11 cellular contexts compared by ENCODE assay signal in the genomic region with DNA sequence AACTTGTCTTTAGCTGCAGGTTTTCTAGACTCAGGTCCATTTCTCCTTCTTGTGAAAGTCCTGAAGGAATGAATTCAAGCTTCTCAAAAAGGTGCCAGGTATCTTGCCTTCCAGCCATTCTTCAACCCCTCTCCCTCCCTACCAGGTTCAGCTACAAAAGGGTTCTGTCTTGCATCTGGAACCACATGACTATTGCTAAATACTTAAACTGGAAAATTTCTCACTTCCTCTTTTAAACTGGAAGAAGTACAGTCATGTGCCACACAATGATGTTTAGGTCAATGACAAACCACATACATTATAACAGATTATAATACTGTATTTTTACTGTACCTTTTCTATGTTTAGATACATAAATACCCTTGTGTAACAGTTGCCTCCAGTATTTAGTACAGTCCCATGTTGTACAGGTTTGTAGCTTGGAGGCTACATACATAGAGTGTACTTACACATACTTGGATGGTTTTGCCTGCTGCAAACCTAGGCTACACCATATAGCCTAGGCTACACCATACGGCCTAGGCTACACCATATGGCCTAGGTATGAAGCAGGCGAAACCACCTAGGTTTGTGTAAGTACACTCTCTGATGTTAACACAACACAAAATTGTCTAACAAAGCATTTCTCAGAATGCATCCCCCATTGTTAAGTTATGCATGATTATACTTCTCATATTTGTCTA.
A peak's percentile ranks its signal among the peaks of the same experiment; 100 is the strongest.
DNase-seq lines count a peak whose midpoint lies in the region; ATAC-seq, FAIRE-seq and TF ChIP-seq lines count a peak whose summit lies in the region.
"Had no signal": no experiment of that assay in that cellular context is flagged by ENCODE, and none has a peak within 500 bp of the region (broad histone marks: within the 10 kb centered on the region; RNA-seq: fewer than 3 reads in every experiment).

No MANE protein-coding gene starts in this region.

- no peaks in the 10 kb centered on the region for H3K27me3 ChIP-seq in CD4-positive, alpha-beta T cell (ENCODE audit: control insufficient read depth, insufficient read depth, low read length)

- H3K27ac Mint-ChIP-seq in CD4-positive, alpha-beta T cell, result no peak overlapping the region

- intact Hi-C loops in CD4-positive, alpha-beta T cell (cut with DNase I, micrococcal nuclease), result no loop called here

- no peak overlapping the region for H3K27ac ChIP-seq in CD4-positive, alpha-beta T cell (ENCODE audit: low read depth, low read length)

- H3K9me3 ChIP-seq in CD4-positive, alpha-beta T cell (ENCODE audit: control insufficient read depth, low read length), result no peaks in the 10 kb centered on the region
- H3K9me3 ChIP-seq: Caco-2 had no signal

- peak; percentile 43 for DNase-seq in ELR (ENCODE audit: low read depth)
- DNase-seq in HTR-8/SVneo (ENCODE audit: insufficient read length, low spot score), result no peak
- DNase-seq in fibroblast of pulmonary artery (ENCODE audit: low read depth), result peak; percentile 18
- no peak for DNase-seq in effector CD4-positive, alpha-beta T cell
- no peak for DNase-seq in CD4-positive, alpha-beta T cell
- DNase-seq in hypothalamus (lab: John Stamatoyannopoulos, UW), result no peak
- DNase-seq: activated CD4-positive, alpha-beta T cell treated with anti-CD3 and anti-CD28 coated beads for 4 hours; Caco-2; H7 had no signal

- H3K4me3 Mint-ChIP-seq in CD4-positive, alpha-beta T cell, result no peak overlapping the region

- H3K27me3 Mint-ChIP-seq in CD4-positive, alpha-beta T cell, result no peaks in the 10 kb centered on the region

- peaks cover 49% of the 10 kb centered on the region for H3K36me3 Mint-ChIP-seq in CD4-positive, alpha-beta T cell (ENCODE audit: low read depth)

- H3K9me3 Mint-ChIP-seq in CD4-positive, alpha-beta T cell, result no peaks in the 10 kb centered on the region

- no peak overlapping the region for H3K4me3 ChIP-seq in fibroblast of pulmonary artery (replicated peaks; ENCODE audit: low read depth, low read length)

- peak; percentile 76 for ATAC-seq in GM21528 (IDR thresholded peaks at IDR 0.05; ENCODE audit: low FRiP score, unreplicated experiment)
- no peak for ATAC-seq in HG03196 (IDR thresholded peaks at IDR 0.05; ENCODE audit: unreplicated experiment)
- no peak for ATAC-seq in CD4-positive, alpha-beta T cell (ENCODE audit: poor library complexity)

- FAIRE-seq in HTR-8/SVneo (lab: Jason Lieb, UNC), result peak; percentile 36

- POLR2A ChIA-PET in CD4-positive, alpha-beta T cell (lab: Charles Lee), result no interaction called here

- CTCF ChIA-PET in CD4-positive, alpha-beta T cell (lab: Charles Lee), result interaction anchor here (0.5 kb wide), 1 partner anchor 1147 kb away, joined by 3 read pairs; no protein-coding TSS in a partner anchor

- no peaks in the 10 kb centered on the region for H3K4me1 Mint-ChIP-seq in CD4-positive, alpha-beta T cell (ENCODE audit: low read depth)

- TF ChIP-seq CTCF in fibroblast of pulmonary artery (IDR thresholded peaks at IDR 0.05; ENCODE audit: low read length, missing control alignments), result no peak
- no peak for TF ChIP-seq CTCF in CD4-positive, alpha-beta T cell (IDR thresholded peaks at IDR 0.05)

Comparison
In these comparisons a context has a peak if more than half of its experiments do, and no peak if none do; other contexts are left out.
1. DNase-seq: peak in ELR (single experiment) and fibroblast of pulmonary artery (single experiment); none in HTR-8/SVneo (single experiment), effector CD4-positive, alpha-beta T cell (single experiment), CD4-positive, alpha-beta T cell (0 of 10) and hypothalamus (0 of 51).